ENCODE assay signal across 21 cellular contexts in the genomic region with DNA sequence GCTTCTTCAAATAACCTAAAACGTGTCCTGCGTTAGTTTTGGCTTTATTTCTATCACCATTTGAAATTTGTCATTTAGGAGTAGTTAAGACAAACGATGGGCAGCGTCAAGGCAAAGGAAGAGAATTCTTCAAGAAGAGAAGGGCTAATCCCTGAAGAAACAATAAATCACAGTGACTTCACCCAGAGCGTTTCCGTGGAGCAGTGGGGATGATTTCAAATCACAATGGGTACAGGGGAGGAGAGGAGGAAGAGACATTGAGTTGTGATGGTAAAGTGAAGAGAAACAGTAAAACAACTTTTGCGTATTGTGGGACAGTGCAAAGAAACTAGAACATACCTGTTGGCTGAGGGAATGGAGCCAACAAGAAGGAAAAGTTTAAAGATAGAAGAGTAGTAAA. TPM values are rescaled to one million over a fixed set of nuclear protein-coding genes. Genes with fewer than 3 reads are reported as not detected.
A peak's percentile ranks its signal among the peaks of the same experiment; 100 is the strongest.
DNase-seq lines count a peak whose midpoint lies in the region; ATAC-seq, FAIRE-seq and TF ChIP-seq lines count a peak whose summit lies in the region.
"Had no signal": no experiment of that assay in that cellular context is flagged by ENCODE, and none has a peak within 500 bp of the region (broad histone marks: within the 10 kb centered on the region; RNA-seq: fewer than 3 reads in every experiment).

No MANE protein-coding gene starts in this region.

- H3K27ac ChIP-seq in H1 (ENCODE audit: low read depth, low read length) (no peak overlapping the region), caudate nucleus (ENCODE audit: low read depth, low read length) (no peak overlapping the region), H9 (ENCODE audit: insufficient read length, low read depth, low read length) (no peak overlapping the region)
- H3K27ac ChIP-seq: 22Rv1, A549, BLaER1 had no signal

- ATAC-seq in natural killer cell = no peak
- no peak for ATAC-seq in natural killer cell treated with Interleukin-12 subunit alpha and Interleukin-12 subunit beta and Interleukin-15 and Interleukin-18, amount 100 ng/mL, for 72 hours
- ATAC-seq: A549; CD8-positive, alpha-beta T cell; GM12878; GM23338; K562 had no signal

- DNase-seq in natural killer cell = no peak
- no peak for DNase-seq in natural killer cell treated with Interleukin-12 subunit alpha and Interleukin-12 subunit beta and Interleukin-15 and Interleukin-18, amount 100 ng/mL, for 72 hours (ENCODE audit: low spot score)
- no peak for DNase-seq in H1 (ENCODE audit: low read depth in 1 of 2, low spot score in 2 of 2)
- DNase-seq in nephron progenitor cell = no peak
- DNase-seq in caudate nucleus (lab: John Stamatoyannopoulos, UW) = no peak
- no peak for DNase-seq in H9
- no peak for DNase-seq in CD1c-positive myeloid dendritic cell (ENCODE audit: extremely low spot score)
- DNase-seq: Calu3; CD8-positive, alpha-beta T cell; DMS79 treated with DMSO at 0.1 percent for 48 hours; GF-D8; H7; IMR-90 had no signal

- H2BK15ac ChIP-seq in H1 (ENCODE audit: low read length) (no peak overlapping the region), H9 (ENCODE audit: low read depth, low read length) (no peak overlapping the region)

- no peak overlapping the region for H3K4ac ChIP-seq in H1 (replicated peaks; ENCODE audit: insufficient read length, low read depth, low read length)
- no peak overlapping the region for H3K4ac ChIP-seq in H9 (ENCODE audit: low read depth, low read length)

- H4K8ac ChIP-seq in H1 (ENCODE audit: extremely low read depth, insufficient read depth, low read length) (no peak overlapping the region), H9 (replicated peaks; ENCODE audit: insufficient read length, low read depth, low read length) (no peak overlapping the region)

- H4K91ac ChIP-seq in H1 (replicated peaks; ENCODE audit: insufficient read length, low read length) (no peak overlapping the region), H9 (ENCODE audit: insufficient read length, low read depth, low read length) (no peak overlapping the region)

- H2BK12ac ChIP-seq in H1 (ENCODE audit: low read depth, low read length) (no peak overlapping the region), H9 (ENCODE audit: insufficient read length, low read depth, low read length) (no peak overlapping the region)

- H3K9ac ChIP-seq in H1 (replicated peaks in 1 of 4; ENCODE audit: extremely low read depth in 1 of 4, low read depth in 3 of 4, low read length in 3 of 4) (no peak overlapping the region), H9 (ENCODE audit: extremely low read depth, insufficient read length, low read length) (no peak overlapping the region)
- H3K9ac ChIP-seq: BLaER1 had no signal

- no peak overlapping the region for H3K4me3 Mint-ChIP-seq in natural killer cell
- H3K4me3 Mint-ChIP-seq in natural killer cell treated with Interleukin-12 subunit alpha and Interleukin-12 subunit beta and Interleukin-15 and Interleukin-18, amount 100 ng/mL, for 72 hours = no peak overlapping the region
- H3K4me3 Mint-ChIP-seq in nephron progenitor cell = no peak overlapping the region
- H3K4me3 Mint-ChIP-seq in H9 = no peak overlapping the region
- H3K4me3 Mint-ChIP-seq: CD14-positive monocyte; CD8-positive, alpha-beta T cell; GM23338 had no signal

- H3K36me3 Mint-ChIP-seq in natural killer cell (no peaks in the 10 kb centered on the region), nephron progenitor cell (ENCODE audit: low read depth) (no peaks in the 10 kb centered on the region), H9 (ENCODE audit: insufficient read depth in 1 of 3, low read depth in 3 of 3) (peaks cover 2 to 9% (median 5%) of the 10 kb centered on the region in 3 experiments; a peak in 4 of 7 replicates)
- H3K36me3 Mint-ChIP-seq in natural killer cell treated with Interleukin-12 subunit alpha and Interleukin-12 subunit beta and Interleukin-15 and Interleukin-18, amount 100 ng/mL, for 72 hours = no peaks in the 10 kb centered on the region
- H3K36me3 Mint-ChIP-seq: CD14-positive monocyte; CD8-positive, alpha-beta T cell had no signal

- H3K9me3 Mint-ChIP-seq in natural killer cell = no peaks in the 10 kb centered on the region
- H3K9me3 Mint-ChIP-seq in natural killer cell treated with Interleukin-12 subunit alpha and Interleukin-12 subunit beta and Interleukin-15 and Interleukin-18, amount 100 ng/mL, for 72 hours = no peaks in the 10 kb centered on the region
- peaks cover 8% of the 10 kb centered on the region for H3K9me3 Mint-ChIP-seq in nephron progenitor cell
- peaks cover 4 to 6% of the 10 kb centered on the region in 2 experiments for H3K9me3 Mint-ChIP-seq in H9
- H3K9me3 Mint-ChIP-seq: CD14-positive monocyte; CD8-positive, alpha-beta T cell; GM23338 had no signal

- H2BK120ac ChIP-seq in H1 (replicated peaks; ENCODE audit: low read depth, low read length) = no peak overlapping the region
- no peak overlapping the region for H2BK120ac ChIP-seq in H9 (ENCODE audit: low read depth, low read length, poor library complexity, severe bottlenecking)

- H3T11ph ChIP-seq in H9 (ENCODE audit: low read length) = no peak overlapping the region

- H2BK20ac ChIP-seq in H1 (ENCODE audit: low read length) (no peak overlapping the region), H9 (ENCODE audit: low read depth, low read length, poor library complexity, severe bottlenecking) (no peak overlapping the region)

- no peak for FAIRE-seq in H1 (lab: Jason Lieb, UNC)
- FAIRE-seq: A549, GM12878, HTR-8/SVneo, K562 had no signal

- H2AK5ac ChIP-seq in H1 (ENCODE audit: low read depth, low read length) (no peak overlapping the region), H9 (ENCODE audit: insufficient read length, low read length) (no peak overlapping the region)

- H3K9me3 ChIP-seq in H1 (ENCODE audit: insufficient read depth in 2 of 2, low read depth in 1 of 2, low read length in 1 of 2) = peaks cover 4% of the 10 kb centered on the region in 2 experiments; a peak in 1 of 4 replicates
- no peaks in the 10 kb centered on the region for H3K9me3 ChIP-seq in H9 (ENCODE audit: control insufficient read depth, low read depth, low read length)
- H3K9me3 ChIP-seq: BLaER1 had no signal

- TF ChIP-seq EP300 in H1 (IDR thresholded peaks at IDR 0.05; ENCODE audit: borderline replicate concordance in 1 of 2, low read depth in 2 of 2, low read length in 2 of 2) = no peak

- no peak overlapping the region for H3K23ac ChIP-seq in H1 (ENCODE audit: insufficient read length)
- no peak overlapping the region for H3K23ac ChIP-seq in H9 (ENCODE audit: insufficient read length, low read depth, low read length)

- H3K79me1 ChIP-seq in H1 (ENCODE audit: low read depth, low read length) (no peaks in the 10 kb centered on the region), H9 (ENCODE audit: insufficient read depth, low read depth, low read length, poor library complexity, severe bottlenecking) (no peaks in the 10 kb centered on the region)

- H4K5ac ChIP-seq in H1 (ENCODE audit: insufficient read length, low read depth, low read length) (no peak overlapping the region), H9 (ENCODE audit: insufficient read length, low read depth, low read length) (no peak overlapping the region)

- H3K36me3 ChIP-seq in H1 (ENCODE audit: control insufficient read depth in 2 of 4, insufficient read depth in 4 of 4, low read length in 3 of 4) = no peaks in the 10 kb centered on the region; a peak in 1 of 8 replicates
- H3K36me3 ChIP-seq: BLaER1 had no signal

- CTCF ChIA-PET in H1 (lab: Charles Lee; ENCODE audit: partially characterized antibody) = interaction anchor here (2.5 kb wide), 1 partner anchor 10 kb away, joined by 11 read pairs; the partner anchor contains the start of gene PDGFD

- no peak for TF ChIP-seq RAD21 in H1 (IDR thresholded peaks at IDR 0.05 in 1 of 2, conservative IDR thresholded peaks at IDR 0.05 in 1 of 2; ENCODE audit: low read depth in 2 of 2, low read length in 2 of 2)

- 0 out of 7 replicates have a peak, but pooled peaks cover 0 to 3% (median 0%) of the 10 kb centered on the region in 4 experiments for H3K4me1 ChIP-seq in H1 (replicated peaks in 1 of 4; ENCODE audit: control insufficient read depth in 3 of 4, insufficient read depth in 4 of 4, low read length in 3 of 4)
- H3K4me1 ChIP-seq in H9 (ENCODE audit: insufficient read depth, low read length) = no peaks in the 10 kb centered on the region

- no peak for TF ChIP-seq POLR2A in H1 (IDR thresholded peaks at IDR 0.05; ENCODE audit: control extremely low read depth in 1 of 2, low read depth in 2 of 2, low read length in 2 of 2)

- H4K20me1 ChIP-seq in H1 (replicated peaks in 1 of 2; ENCODE audit: control insufficient read depth in 1 of 2, insufficient read depth in 2 of 2, low read length in 2 of 2) (no peaks in the 10 kb centered on the region), H9 (ENCODE audit: control insufficient read depth, insufficient read depth, insufficient read length) (no peaks in the 10 kb centered on the region)
- H4K20me1 ChIP-seq: BLaER1 had no signal

- H3K4me1 Mint-ChIP-seq in natural killer cell (peaks cover 80 to 81% of the 10 kb centered on the region in 2 donors), nephron progenitor cell (peaks cover 18% of the 10 kb centered on the region), H9 (peaks cover 6 to 13% of the 10 kb centered on the region in 2 experiments)
- peaks cover 47 to 54% of the 10 kb centered on the region in 2 donors for H3K4me1 Mint-ChIP-seq in natural killer cell treated with Interleukin-12 subunit alpha and Interleukin-12 subunit beta and Interleukin-15 and Interleukin-18, amount 100 ng/mL, for 72 hours (ENCODE audit: low read depth in 2 of 2)

- H3K4me3 ChIP-seq in H1 (ENCODE audit: extremely low read depth in 1 of 4, insufficient read depth in 2 of 4, low read depth in 3 of 4, low read length in 4 of 4) = no peak overlapping the region
- H3K4me3 ChIP-seq: A549, BLaER1, GM12878, GM23338, K562 had no signal

- H3K18ac ChIP-seq in H1 (ENCODE audit: extremely low read depth, low read length) (no peak overlapping the region), H9 (ENCODE audit: insufficient read length, low read depth, low read length) (no peak overlapping the region)

- H3K27ac Mint-ChIP-seq in natural killer cell (peak overlapping the region; percentile 84 to 87), nephron progenitor cell (peak overlapping the region; percentile 3), H9 (no peak overlapping the region; a peak in 1 of 7 replicates)
- H3K27ac Mint-ChIP-seq in natural killer cell treated with Interleukin-12 subunit alpha and Interleukin-12 subunit beta and Interleukin-15 and Interleukin-18, amount 100 ng/mL, for 72 hours = peak overlapping the region in 1 of 2 donors; percentile 83
- H3K27ac Mint-ChIP-seq: CD14-positive monocyte; CD8-positive, alpha-beta T cell; GM23338 had no signal

- H3K23me2 ChIP-seq in H1 (ENCODE audit: low read depth, low read length) (no peaks in the 10 kb centered on the region), H9 (ENCODE audit: insufficient read length, low read depth, low read length, poor library complexity, severe bottlenecking) (no peaks in the 10 kb centered on the region)

- no peak overlapping the region for H3K14ac ChIP-seq in H1 (ENCODE audit: insufficient read length)
- H3K14ac ChIP-seq in H9 (ENCODE audit: insufficient read depth, low read length) = no peak overlapping the region

- TF ChIP-seq CTCF in natural killer cell (IDR thresholded peaks at IDR 0.05) (no peak), H1 (IDR thresholded peaks at IDR 0.05; ENCODE audit: control extremely low read depth in 1 of 3, insufficient read depth in 1 of 3, low read depth in 1 of 3, low read length in 3 of 3) (no peak), nephron progenitor cell (IDR thresholded peaks at IDR 0.05) (no peak), H9 (conservative IDR thresholded peaks at IDR 0.05) (no peak)

- peak overlapping the region; percentile 83; the same call in 1 of the 2 replicates for H2AFZ ChIP-seq in H1 (ENCODE audit: low read length)
- no peak overlapping the region for H2AFZ ChIP-seq in H9 (ENCODE audit: low read length)
- H2AFZ ChIP-seq: GM23338 had no signal

- no peaks in the 10 kb centered on the region for H3K27me3 ChIP-seq in H1 (replicated peaks in 1 of 4; ENCODE audit: control insufficient read depth in 3 of 4, extremely low read depth in 1 of 4, insufficient read depth in 3 of 4, low read length in 3 of 4)
- no peaks in the 10 kb centered on the region for H3K27me3 ChIP-seq in H9 (ENCODE audit: insufficient read depth, low read length)
- H3K27me3 ChIP-seq: BLaER1 had no signal

- WGBS in H1 (ENCODE audit: extremely low coverage in 1 of 2, insufficient coverage in 1 of 2, insufficient read length in 1 of 2, insufficient replicate concordance in 2 of 2, low coverage in 1 of 2, low lambda C conversion rate in 2 of 2, missing lambda C conversion rate in 1 of 2), 2 experiments = 66% methylated on average over 7 of the region's 7 CpGs; no CpG with 5 or more reads in 1 of the 2 experiments
- no CpG with 5 or more reads among the region's 7 CpGs for WGBS in H9 (ENCODE audit: extremely low coverage, insufficient read length, low lambda C conversion rate)

- H2BK5ac ChIP-seq in H1 (ENCODE audit: low read depth, low read length) (no peak overlapping the region), H9 (ENCODE audit: insufficient read length, low read length) (no peak overlapping the region)

- POLR2A ChIA-PET in H1 (lab: Charles Lee; ENCODE audit: partially characterized antibody) = no interaction called here

- H3K27me3 Mint-ChIP-seq in natural killer cell (ENCODE audit: low read depth in 2 of 2) (no peaks in the 10 kb centered on the region), nephron progenitor cell (ENCODE audit: low read depth, poor library complexity) (no peaks in the 10 kb centered on the region), H9 (ENCODE audit: low read depth) (no peaks in the 10 kb centered on the region)
- H3K27me3 Mint-ChIP-seq in natural killer cell treated with Interleukin-12 subunit alpha and Interleukin-12 subunit beta and Interleukin-15 and Interleukin-18, amount 100 ng/mL, for 72 hours = no peaks in the 10 kb centered on the region

- H3K79me2 ChIP-seq in H1 (ENCODE audit: control insufficient read depth in 1 of 2, insufficient read depth in 2 of 2, low read length in 2 of 2) (no peaks in the 10 kb centered on the region), H9 (ENCODE audit: insufficient read depth, low read length) (no peaks in the 10 kb centered on the region)

- H3K56ac ChIP-seq in H1 (replicated peaks; ENCODE audit: insufficient read length, low read depth, low read length) (no peak overlapping the region), H9 (ENCODE audit: insufficient read length, low read depth, low read length) (no peak overlapping the region)

- H3K4me2 ChIP-seq in H1 (ENCODE audit: insufficient read depth in 1 of 2, low read depth in 2 of 2, low read length in 2 of 2) = no peak overlapping the region
- H3K4me2 ChIP-seq in H9 (ENCODE audit: insufficient read depth, insufficient read length, low read length) = no peak overlapping the region
- H3K4me2 ChIP-seq: A549, BLaER1, GM23338 had no signal

- intact Hi-C loops in natural killer cell (cut with micrococcal nuclease) = no loop called here

RNA-seq across cellular contexts. Expression of gene PDGFD, which starts 9.7 kb away (rescaled TPM):
- total RNA-seq in natural killer cell (10 to 100 TPM; 23.2 to 41.2 (median 33.1) TPM), H9 (2021) (1.4 and 1.7 TPM in 2 replicates)
- total RNA-seq in natural killer cell treated with Interleukin-12 subunit alpha and Interleukin-12 subunit beta and Interleukin-15 and Interleukin-18, amount 100 ng/mL, for 72 hours = 1 to 10 TPM; 1.7 to 4.5 TPM
- 3.8 and 3.9 TPM in 2 replicates for total RNA-seq in H1 (2021; fragmentation: NEBNext Ultra II Directional; extraction: Animal tissue kit (Norgen Biotek cat#: 25700))
- polyA plus RNA-seq in H1 (2011; rRNA removed) = 0.97 and 1.1 TPM in 2 replicates
- 1.2 TPM for polyA plus RNA-seq in H1 (2011; cell fraction: cytosol; rRNA removed)
- 1.4 TPM for polyA plus RNA-seq in H1 (2011; cell fraction: nucleus; rRNA removed)
- 1.3 to 2.3 TPM (median 1.7 TPM) in 4 replicates for polyA plus RNA-seq in H1 (2012, experiment 1 of 2)
- 0.20 TPM for polyA plus RNA-seq in H1 (2012, experiment 2 of 2)
- 5.0 TPM for polyA plus RNA-seq in H1 (2013, experiment 1 of 2)
- 5.9 TPM for polyA plus RNA-seq in H1 (2013, experiment 2 of 2)
- polyA minus RNA-seq in H1 (2011; rRNA and poly(A)+ RNA removed) = 1.4 and 2.5 TPM in 2 replicates
- 3.2 TPM for polyA minus RNA-seq in H1 (2011; cell fraction: cytosol; rRNA and poly(A)+ RNA removed)
- 5.8 TPM for polyA minus RNA-seq in H1 (2011; cell fraction: nucleus; rRNA and poly(A)+ RNA removed)
- polyA plus RNA-seq: K562 had no signal

Comparison
In these comparisons a context has a peak if more than half of its experiments do, and no peak if none do; other contexts are left out.
1. H3K27ac Mint-ChIP-seq: peak in natural killer cell (2 of 2) and nephron progenitor cell (single experiment); none in H9 (0 of 3).